In genomic region chr19:40465781-40466218, GRCh38 we compare ENCODE assay signal across 8 cellular contexts. TPM values are rescaled to one million over a fixed set of nuclear protein-coding genes. Genes with fewer than 3 reads are reported as not detected.
A peak's percentile ranks its signal among the peaks of the same experiment; 100 is the strongest.
DNase-seq lines count a peak whose midpoint lies in the region; ATAC-seq and TF ChIP-seq lines count a peak whose summit lies in the region.

No MANE protein-coding gene starts in this region.

- TF ChIP-seq CTCF in WERI-Rb-1 (IDR thresholded peaks at IDR 0.05; ENCODE audit: low read depth, low read length): no peak
- TF ChIP-seq CTCF in mammary epithelial cell (conservative IDR thresholded peaks at IDR 0.05 in 1 of 2, IDR thresholded peaks at IDR 0.05 in 1 of 2; ENCODE audit: extremely low read depth in 1 of 2, insufficient read depth in 1 of 2, low read depth in 1 of 2, low read length in 2 of 2): no peak

- H3K4me2 ChIP-seq in mammary epithelial cell (ENCODE audit: insufficient read depth, low read depth, low read length): peak overlapping the region; percentile 85

- H3K27ac ChIP-seq in ACC112 (ENCODE audit: low read depth, low read length) (no peak overlapping the region), WERI-Rb-1 (no peak overlapping the region), mammary epithelial cell (ENCODE audit: insufficient read depth, low read depth, low read length) (peak overlapping the region; percentile 75), iPS-20b (ENCODE audit: low read length) (no peak overlapping the region), skeletal muscle tissue (ENCODE audit: low read depth, low read length) (peak overlapping the region; percentile 95)

- in situ Hi-C loops in mammary epithelial cell (cut with MboI; ENCODE audit: low sequenced_read_pairs in 2 of 2): no loop called here

- no peaks in the 10 kb centered on the region for H4K20me1 ChIP-seq in mammary epithelial cell (ENCODE audit: insufficient read depth, low read length)

- peaks cover 4% of the 10 kb centered on the region; the same call in 1 of the 2 replicates for H3K27me3 ChIP-seq in ACC112 (ENCODE audit: insufficient read depth, low read length)
- peaks cover 10% of the 10 kb centered on the region for H3K27me3 ChIP-seq in WERI-Rb-1 (ENCODE audit: insufficient read depth, low read depth, severe bottlenecking)
- H3K27me3 ChIP-seq in mammary epithelial cell (ENCODE audit: insufficient read depth, low read length): no peaks in the 10 kb centered on the region
- peaks cover 30% of the 10 kb centered on the region for H3K27me3 ChIP-seq in iPS-20b (ENCODE audit: insufficient read depth, low read length)
- no peaks in the 10 kb centered on the region for H3K27me3 ChIP-seq in skeletal muscle tissue (ENCODE audit: control insufficient read depth in 3 of 3, insufficient read depth in 3 of 3, low read length in 3 of 3)

- H3K4me3 ChIP-seq in ACC112 (ENCODE audit: low read depth, low read length): peak overlapping the region; percentile 91
- peak overlapping the region; percentile 55 for H3K4me3 ChIP-seq in WERI-Rb-1 (ENCODE audit: low read depth, low read length)
- peak overlapping the region; percentile 74 to 83 (median 80) for H3K4me3 ChIP-seq in mammary epithelial cell (replicated peaks in 1 of 3; ENCODE audit: insufficient read depth in 1 of 3, low read depth in 2 of 3, low read length in 3 of 3)
- H3K4me3 ChIP-seq in iPS-20b (ENCODE audit: low read length): peak overlapping the region; percentile 77
- peak overlapping the region; percentile 92 to 94 (median 92) for H3K4me3 ChIP-seq in skeletal muscle tissue (ENCODE audit: low read length in 3 of 3)

- H3K4me1 ChIP-seq in ACC112 (ENCODE audit: control insufficient read depth, insufficient read depth, low read length, unreplicated experiment) (peaks cover 13% of the 10 kb centered on the region), mammary epithelial cell (ENCODE audit: insufficient read depth, low read length) (peaks cover 26% of the 10 kb centered on the region), iPS-20b (ENCODE audit: insufficient read depth, low read length) (0 out of 2 replicates have a peak, but pooled peaks cover 2% of the 10 kb centered on the region), skeletal muscle tissue (ENCODE audit: control insufficient read depth in 3 of 3, insufficient read depth in 3 of 3, low read length in 3 of 3) (peaks cover 25 to 31% (median 27%) of the 10 kb centered on the region in 3 donors)

- BruUV-seq in mammary epithelial cell (replicated peaks; lab: Mats Ljungman, UMichigan): no TSS peak

- DNase-seq in NCI-H2196 treated with DMSO at 0.1 percent for 48 hours (lab: John Stamatoyannopoulos, UW; ENCODE audit: unreplicated experiment) (peak; percentile 95), WERI-Rb-1 (peak; percentile 98), mammary epithelial cell (peak; percentile 99)

- intact Hi-C loops in mammary epithelial cell (cut with micrococcal nuclease): loop anchor here (1.0 to 5.0 kb wide), 2 partner anchors 44 to 57 kb away; no protein-coding TSS in a partner anchor

- ATAC-seq in GM18873 (IDR thresholded peaks at IDR 0.05; ENCODE audit: low FRiP score, unreplicated experiment) (peak; percentile 69), HG03159 (IDR thresholded peaks at IDR 0.05; ENCODE audit: unreplicated experiment) (peak; percentile 80)

- no peaks in the 10 kb centered on the region for H3K36me3 ChIP-seq in ACC112 (ENCODE audit: insufficient read depth, low read length)
- no peaks in the 10 kb centered on the region for H3K36me3 ChIP-seq in WERI-Rb-1
- no peaks in the 10 kb centered on the region for H3K36me3 ChIP-seq in mammary epithelial cell (ENCODE audit: insufficient read depth, low read length)
- no peaks in the 10 kb centered on the region for H3K36me3 ChIP-seq in iPS-20b (ENCODE audit: insufficient read depth, low read depth, low read length)
- H3K36me3 ChIP-seq in skeletal muscle tissue (ENCODE audit: control insufficient read depth in 3 of 3, insufficient read depth in 3 of 3, low read length in 3 of 3): peaks cover 0 to 4% (median 2%) of the 10 kb centered on the region in 3 donors

- H3K9ac ChIP-seq in mammary epithelial cell (ENCODE audit: insufficient read depth, low read length): peak overlapping the region; percentile 81
- no peak overlapping the region; the same call in 1 of the 2 replicates for H3K9ac ChIP-seq in iPS-20b (ENCODE audit: low read depth, low read length)
- peak overlapping the region; percentile 81 to 92 (median 86) for H3K9ac ChIP-seq in skeletal muscle tissue (ENCODE audit: low read depth in 1 of 3, low read length in 3 of 3)

- H3K9me3 ChIP-seq in WERI-Rb-1 (ENCODE audit: severe bottlenecking) (no peaks in the 10 kb centered on the region), mammary epithelial cell (replicated peaks; ENCODE audit: insufficient read depth, low read length) (no peaks in the 10 kb centered on the region), iPS-20b (ENCODE audit: insufficient read depth, low read depth, low read length) (no peaks in the 10 kb centered on the region), skeletal muscle tissue (ENCODE audit: control insufficient read depth in 3 of 3, low read length in 3 of 3) (no peaks in the 10 kb centered on the region)

- CTCF ChIA-PET in mammary epithelial cell (lab: Charles Lee; ENCODE audit: low non-redundant PET): interaction anchor here (0.6 to 1.1 kb wide), 2 partner anchors 40 to 58 kb away, joined by 4 to 5 read pairs; partner anchors contain the start of gene SERTAD1

- H3K79me2 ChIP-seq in ACC112 (ENCODE audit: control insufficient read depth, insufficient read depth, low read length, unreplicated experiment) (peaks cover 9% of the 10 kb centered on the region), mammary epithelial cell (ENCODE audit: insufficient read depth, low read length) (no peaks in the 10 kb centered on the region)

- no peak overlapping the region for H2AFZ ChIP-seq in ACC112 (ENCODE audit: low read length, unreplicated experiment)
- H2AFZ ChIP-seq in mammary epithelial cell (ENCODE audit: low read depth, low read length): peak overlapping the region; percentile 98

- WGBS in mammary epithelial cell (ENCODE audit: low coverage, missing lambda C conversion rate): 2% methylated on average over 19 of the region's 33 CpGs

- dilution Hi-C loops in mammary epithelial cell (cut with HindIII; ENCODE audit: low sequenced_read_pairs): loop anchor here (5.0 kb wide), 3 partner anchors 48 to 147 kb away; no protein-coding TSS in a partner anchor

RNA-seq across cellular contexts. Expression of gene BLVRB, which starts 0.3 kb away (rescaled TPM):
- total RNA-seq in mammary epithelial cell (10 to 100 TPM; 57.6 to 92.5 TPM), skeletal muscle tissue (141 TPM)
- 88.3 TPM for polyA plus RNA-seq in mammary epithelial cell
- polyA minus RNA-seq in mammary epithelial cell: 52.5 TPM

RNA-seq across cellular contexts. Expression of gene SPTBN4, which starts 1.0 kb away (rescaled TPM):
- total RNA-seq in mammary epithelial cell (under 1 TPM; 0.16 to 0.50 TPM), skeletal muscle tissue (0.52 TPM)
- 0.29 TPM for polyA plus RNA-seq in mammary epithelial cell
- not detected for polyA minus RNA-seq in mammary epithelial cell

RNA-seq across cellular contexts. Expression of gene SERTAD3, which starts 21.7 kb away (rescaled TPM):
- total RNA-seq in mammary epithelial cell (10 to 100 TPM; 34.3 to 35.8 TPM), skeletal muscle tissue (52.2 TPM)
- polyA plus RNA-seq in mammary epithelial cell: 19.3 TPM
- polyA minus RNA-seq in mammary epithelial cell: 32.7 TPM

RNA-seq across cellular contexts. Expression of gene SERTAD1, which starts 40.0 kb away (rescaled TPM):
- total RNA-seq in mammary epithelial cell (10 to 100 TPM; 20.6 to 25.8 TPM), skeletal muscle tissue (19.8 TPM)
- polyA plus RNA-seq in mammary epithelial cell: 29.4 TPM
- 16.0 TPM for polyA minus RNA-seq in mammary epithelial cell

RNA-seq across cellular contexts. Expression of gene PRX, which starts 52.6 kb away (rescaled TPM):
- total RNA-seq in mammary epithelial cell (1 to 10 TPM; 1.7 to 2.3 TPM), skeletal muscle tissue (8.4 TPM)
- polyA plus RNA-seq in mammary epithelial cell: 0.42 TPM
- polyA minus RNA-seq in mammary epithelial cell: 0.10 TPM

Comparison
In these comparisons a context has a peak if more than half of its experiments do, and no peak if none do; other contexts are left out.
1. H3K27ac ChIP-seq: peak in mammary epithelial cell (single experiment) and skeletal muscle tissue (single experiment); none in ACC112 (single experiment), WERI-Rb-1 (single experiment) and iPS-20b (single experiment).
2. Peak in every context shown above with its lines, with median percentiles within 50 percentile points of each other: H3K4me3 ChIP-seq and DNase-seq.